ENCODE assay signal across 8 cellular contexts in genomic region chrX:149928635-149929034, GRCh38. TPM values are rescaled to one million over a fixed set of nuclear protein-coding genes. Genes with fewer than 3 reads are reported as not detected.
"Had no signal": no experiment of that assay in that cellular context is flagged by ENCODE, and none has a peak within 500 bp of the region (broad histone marks: within the 10 kb centered on the region; RNA-seq: fewer than 3 reads in every experiment).

No MANE protein-coding gene starts in this region.

RNA-seq across cellular contexts. Expression of gene HSFX4, which starts 0.7 kb away (rescaled TPM):
- total RNA-seq: HT-29, IMR-90, NCI-H460, PC-9, Peyer's patch, Right ventricle myocardium inferior, RPMI7951, SJCRH30 had no signal
- polyA plus RNA-seq: IMR-90 had no signal

RNA-seq across cellular contexts. Expression of gene MAGEA8, which starts 47.7 kb away (rescaled TPM):
- total RNA-seq: HT-29, IMR-90, NCI-H460, PC-9, Peyer's patch, Right ventricle myocardium inferior, SJCRH30 had no signal
- polyA plus RNA-seq: IMR-90 had no signal
